In genomic region chrX:15750611-15751159, GRCh38 we compare ENCODE assay signal across 8 cellular contexts. TPM values are rescaled to one million over a fixed set of nuclear protein-coding genes. Genes with fewer than 3 reads are reported as not detected.
A peak's percentile ranks its signal among the peaks of the same experiment; 100 is the strongest.
DNase-seq lines count a peak whose midpoint lies in the region; ATAC-seq, FAIRE-seq and TF ChIP-seq lines count a peak whose summit lies in the region.

No MANE protein-coding gene starts in this region.

- H4K8ac ChIP-seq in H1 (ENCODE audit: extremely low read depth, insufficient read depth, low read length) = no peak overlapping the region

- 89% methylated on average over 4 of the region's 5 CpGs; no CpG with 5 or more reads in 1 of the 2 experiments for WGBS in H1 (ENCODE audit: extremely low coverage in 1 of 2, insufficient coverage in 1 of 2, insufficient read length in 1 of 2, insufficient replicate concordance in 2 of 2, low coverage in 1 of 2, low lambda C conversion rate in 2 of 2, missing lambda C conversion rate in 1 of 2), 2 experiments

- H3K9me3 ChIP-seq in CD4-positive, alpha-beta T cell (ENCODE audit: control insufficient read depth, low read length) = no peaks in the 10 kb centered on the region
- H3K9me3 ChIP-seq in Peyer's patch (no peaks in the 10 kb centered on the region), H1 (ENCODE audit: insufficient read depth in 2 of 2, low read depth in 1 of 2, low read length in 1 of 2) (no peaks in the 10 kb centered on the region), Caco-2 (no peaks in the 10 kb centered on the region)

- H3K18ac ChIP-seq in H1 (ENCODE audit: extremely low read depth, low read length) = no peak overlapping the region

- no peak overlapping the region for H3K9ac ChIP-seq in H1 (replicated peaks in 1 of 4; ENCODE audit: extremely low read depth in 1 of 4, low read depth in 3 of 4, low read length in 3 of 4)

- peak overlapping the region; percentile 81 for H3K4me3 Mint-ChIP-seq in CD4-positive, alpha-beta T cell
- H3K4me3 Mint-ChIP-seq in progenitor cell of endocrine pancreas (ENCODE audit: low read depth) (no peak overlapping the region), Caco-2 (ENCODE audit: unreplicated experiment) (no peak overlapping the region)

- no peak overlapping the region for H2AK5ac ChIP-seq in H1 (ENCODE audit: low read depth, low read length)

- no peak overlapping the region for H3K56ac ChIP-seq in H1 (replicated peaks; ENCODE audit: insufficient read length, low read depth, low read length)

- H3K36me3 ChIP-seq in Peyer's patch = no peaks in the 10 kb centered on the region
- no peaks in the 10 kb centered on the region for H3K36me3 ChIP-seq in H1 (ENCODE audit: control insufficient read depth in 2 of 4, insufficient read depth in 4 of 4, low read length in 3 of 4)
- no peaks in the 10 kb centered on the region for H3K36me3 ChIP-seq in Caco-2 (ENCODE audit: control insufficient read depth, insufficient read depth, low read length)

- no peak overlapping the region for H4K5ac ChIP-seq in H1 (ENCODE audit: insufficient read length, low read depth, low read length)

- no TSS peak for BruUV-seq in Caco-2 (replicated peaks; lab: Mats Ljungman, UMichigan)

- no peaks in the 10 kb centered on the region for H3K79me2 ChIP-seq in H1 (ENCODE audit: control insufficient read depth in 1 of 2, insufficient read depth in 2 of 2, low read length in 2 of 2)

- no peak overlapping the region for H2AFZ ChIP-seq in H1 (ENCODE audit: low read length)

- TF ChIP-seq POLR2A in Peyer's patch (IDR thresholded peaks at IDR 0.05) = no peak
- no peak for TF ChIP-seq POLR2A in H1 (IDR thresholded peaks at IDR 0.05; ENCODE audit: control extremely low read depth in 1 of 2, low read depth in 2 of 2, low read length in 2 of 2)

- H3K4me3 ChIP-seq in Peyer's patch = no peak overlapping the region
- H3K4me3 ChIP-seq in H1 (ENCODE audit: extremely low read depth in 1 of 4, insufficient read depth in 2 of 4, low read depth in 3 of 4, low read length in 4 of 4) = no peak overlapping the region
- H3K4me3 ChIP-seq in Caco-2 (ENCODE audit: low read depth, low read length) = no peak overlapping the region

- H2BK120ac ChIP-seq in H1 (replicated peaks; ENCODE audit: low read depth, low read length) = no peak overlapping the region

- no peak overlapping the region for H2BK5ac ChIP-seq in H1 (ENCODE audit: low read depth, low read length)

- H2BK15ac ChIP-seq in H1 (ENCODE audit: low read length) = no peak overlapping the region

- H3K79me1 ChIP-seq in H1 (ENCODE audit: low read depth, low read length) = no peaks in the 10 kb centered on the region

- FAIRE-seq in H1 (lab: Jason Lieb, UNC) = peak; percentile 66

- no peak for TF ChIP-seq RAD21 in H1 (IDR thresholded peaks at IDR 0.05 in 1 of 2, conservative IDR thresholded peaks at IDR 0.05 in 1 of 2; ENCODE audit: low read depth in 2 of 2, low read length in 2 of 2)

- no peaks in the 10 kb centered on the region for H3K9me3 Mint-ChIP-seq in CD4-positive, alpha-beta T cell
- H3K9me3 Mint-ChIP-seq in progenitor cell of endocrine pancreas (ENCODE audit: low read depth) (peaks cover 4% of the 10 kb centered on the region), Caco-2 (ENCODE audit: unreplicated experiment) (no peaks in the 10 kb centered on the region)

- H3K23ac ChIP-seq in H1 (ENCODE audit: insufficient read length) = no peak overlapping the region

- no peak overlapping the region for H2BK20ac ChIP-seq in H1 (ENCODE audit: low read length)

- no peak overlapping the region for H3K4me2 ChIP-seq in H1 (ENCODE audit: insufficient read depth in 1 of 2, low read depth in 2 of 2, low read length in 2 of 2)

- ATAC-seq in CD4-positive, alpha-beta T cell (ENCODE audit: poor library complexity) = peak; percentile 19
- ATAC-seq in GM19328 (IDR thresholded peaks at IDR 0.05; ENCODE audit: unreplicated experiment) = no peak

- H3K4me1 ChIP-seq in Peyer's patch = no peaks in the 10 kb centered on the region
- H3K4me1 ChIP-seq in H1 (replicated peaks in 1 of 4; ENCODE audit: control insufficient read depth in 3 of 4, insufficient read depth in 4 of 4, low read length in 3 of 4) = peaks cover 0 to 8% (median 1%) of the 10 kb centered on the region in 4 experiments; a peak in 3 of 7 replicates
- no peaks in the 10 kb centered on the region for H3K4me1 ChIP-seq in Caco-2

- H3K27me3 Mint-ChIP-seq in CD4-positive, alpha-beta T cell = no peaks in the 10 kb centered on the region
- H3K27me3 Mint-ChIP-seq in progenitor cell of endocrine pancreas = peaks cover 4% of the 10 kb centered on the region
- no peaks in the 10 kb centered on the region for H3K27me3 Mint-ChIP-seq in Caco-2 (ENCODE audit: insufficient read depth, unreplicated experiment)

- CTCF ChIA-PET in CD4-positive, alpha-beta T cell (lab: Charles Lee) = interaction anchor here (0.7 to 3.4 kb wide), 4 partner anchors 7 to 503 kb away, joined by 3 to 25 read pairs (median 5); partner anchors contain the start of gene CA5B
- CTCF ChIA-PET in H1 (lab: Charles Lee; ENCODE audit: partially characterized antibody) = interaction anchor here (0.7 to 1.7 kb wide), 2 partner anchors 12 to 58 kb away, joined by 3 to 8 read pairs; partner anchors contain the start of gene CA5B
- CTCF ChIA-PET in Caco-2 (lab: Charles Lee) = no interaction called here

- H3K4ac ChIP-seq in H1 (replicated peaks; ENCODE audit: insufficient read length, low read depth, low read length) = no peak overlapping the region

- POLR2A ChIA-PET in CD4-positive, alpha-beta T cell (lab: Charles Lee) = interaction anchor here (0.5 to 13.9 kb wide), 9 partner anchors 8 to 105 kb away, joined by 3 to 204 read pairs (median 3); partner anchors contain the start of genes AP1S2, CA5B and ZRSR2
- POLR2A ChIA-PET in H1 (lab: Charles Lee; ENCODE audit: partially characterized antibody) = no interaction called here
- POLR2A ChIA-PET in Caco-2 (lab: Charles Lee) = no interaction called here

- peaks cover 83% of the 10 kb centered on the region for H3K4me1 Mint-ChIP-seq in CD4-positive, alpha-beta T cell (ENCODE audit: low read depth)
- peaks cover 30% of the 10 kb centered on the region for H3K4me1 Mint-ChIP-seq in progenitor cell of endocrine pancreas (ENCODE audit: low read depth)
- H3K4me1 Mint-ChIP-seq in Caco-2 (ENCODE audit: low read depth, unreplicated experiment) = peaks cover 11% of the 10 kb centered on the region

- no peak for TF ChIP-seq CTCF in CD4-positive, alpha-beta T cell (IDR thresholded peaks at IDR 0.05)
- TF ChIP-seq CTCF in Peyer's patch (IDR thresholded peaks at IDR 0.05) (no peak), H1 (IDR thresholded peaks at IDR 0.05; ENCODE audit: control extremely low read depth in 1 of 3, insufficient read depth in 1 of 3, low read depth in 1 of 3, low read length in 3 of 3) (no peak), progenitor cell of endocrine pancreas (IDR thresholded peaks at IDR 0.05; ENCODE audit: unreplicated experiment) (no peak), Caco-2 (IDR thresholded peaks at IDR 0.05; ENCODE audit: insufficient read depth in 1 of 2, low read depth in 1 of 2, low read length in 1 of 2, severe bottlenecking in 1 of 2, unreplicated experiment in 1 of 2) (no peak)

- intact Hi-C loops in CD4-positive, alpha-beta T cell (cut with DNase I, micrococcal nuclease) = loop anchor here in 1 of 2 experiments (1.0 to 5.0 kb wide), 2 partner anchors 12 to 42 kb away; partner anchors contain the start of genes CA5B and ZRSR2
- intact Hi-C loops in Caco-2 (cut with micrococcal nuclease; ENCODE audit: unreplicated experiment) = no loop called here

- no peaks in the 10 kb centered on the region for H3K23me2 ChIP-seq in H1 (ENCODE audit: low read depth, low read length)

- no peak overlapping the region for H4K91ac ChIP-seq in H1 (replicated peaks; ENCODE audit: insufficient read length, low read length)

- H3K27ac Mint-ChIP-seq in CD4-positive, alpha-beta T cell = peak overlapping the region; percentile 91
- H3K27ac Mint-ChIP-seq in progenitor cell of endocrine pancreas (peak overlapping the region; percentile 44), Caco-2 (ENCODE audit: unreplicated experiment) (no peak overlapping the region)

- H3K27me3 ChIP-seq in CD4-positive, alpha-beta T cell (ENCODE audit: control insufficient read depth, insufficient read depth, low read length) = no peaks in the 10 kb centered on the region
- no peaks in the 10 kb centered on the region for H3K27me3 ChIP-seq in Peyer's patch
- H3K27me3 ChIP-seq in H1 (replicated peaks in 1 of 4; ENCODE audit: control insufficient read depth in 3 of 4, extremely low read depth in 1 of 4, insufficient read depth in 3 of 4, low read length in 3 of 4) = no peaks in the 10 kb centered on the region
- no peaks in the 10 kb centered on the region for H3K27me3 ChIP-seq in Caco-2 (replicated peaks; ENCODE audit: control insufficient read depth, insufficient read depth, low read length)

- peak overlapping the region; percentile 82 for H3K27ac ChIP-seq in CD4-positive, alpha-beta T cell (ENCODE audit: low read depth, low read length)
- H3K27ac ChIP-seq in Peyer's patch (peak overlapping the region; percentile 63 to 70 (median 66)), H1 (ENCODE audit: low read depth, low read length) (no peak overlapping the region)

- H3K36me3 Mint-ChIP-seq in CD4-positive, alpha-beta T cell (ENCODE audit: low read depth) = peaks cover 57% of the 10 kb centered on the region
- H3K36me3 Mint-ChIP-seq in progenitor cell of endocrine pancreas (ENCODE audit: insufficient read depth) = peaks cover 5% of the 10 kb centered on the region
- no peaks in the 10 kb centered on the region for H3K36me3 Mint-ChIP-seq in Caco-2 (ENCODE audit: insufficient read depth, unreplicated experiment)

- no peak for DNase-seq in CD4-positive, alpha-beta T cell
- no peak for DNase-seq in Peyer's patch
- DNase-seq in H1 (ENCODE audit: low read depth in 1 of 2, low spot score in 2 of 2) = no peak
- DNase-seq in progenitor cell of endocrine pancreas (ENCODE audit: low spot score, unreplicated experiment) = no peak
- no peak for DNase-seq in Caco-2
- no peak for DNase-seq in NCI-H446 (lab: John Stamatoyannopoulos, UW)
- DNase-seq in germinal center (ENCODE audit: low spot score) = no peak

- TF ChIP-seq EP300 in H1 (IDR thresholded peaks at IDR 0.05; ENCODE audit: borderline replicate concordance in 1 of 2, low read depth in 2 of 2, low read length in 2 of 2) = no peak

- no peak overlapping the region for H3K14ac ChIP-seq in H1 (ENCODE audit: insufficient read length)

- H2BK12ac ChIP-seq in H1 (ENCODE audit: low read depth, low read length) = no peak overlapping the region

- H4K20me1 ChIP-seq in H1 (replicated peaks in 1 of 2; ENCODE audit: control insufficient read depth in 1 of 2, insufficient read depth in 2 of 2, low read length in 2 of 2) = no peaks in the 10 kb centered on the region

RNA-seq across cellular contexts. Expression of gene CA5B, which starts 12.6 kb away (rescaled TPM):
- 10 to 100 TPM; 60.8 to 64.5 TPM for total RNA-seq in CD4-positive, alpha-beta T cell
- 10 to 100 TPM in 3 of 4 donors, 1 to 10 TPM in 1; 7.4 to 21.7 (median 19.1) TPM for total RNA-seq in Peyer's patch
- total RNA-seq in H1 (2021; fragmentation: NEBNext Ultra II Directional; extraction: Animal tissue kit (Norgen Biotek cat#: 25700)) = 5.8 and 8.6 TPM in 2 replicates
- 2.3 and 3.3 TPM in 2 replicates for polyA plus RNA-seq in H1 (2011; rRNA removed)
- 3.1 TPM for polyA plus RNA-seq in H1 (2011; cell fraction: cytosol; rRNA removed)
- polyA plus RNA-seq in H1 (2011; cell fraction: nucleus; rRNA removed) = 5.6 TPM
- 2.8 to 3.8 TPM (median 3.7 TPM) in 4 replicates for polyA plus RNA-seq in H1 (2012, experiment 1 of 2)
- polyA plus RNA-seq in H1 (2012, experiment 2 of 2) = 2.4 TPM
- polyA plus RNA-seq in H1 (2013, experiment 1 of 2) = 4.3 TPM
- 4.4 TPM for polyA plus RNA-seq in H1 (2013, experiment 2 of 2)
- 8.5 and 9.5 TPM in 2 replicates for polyA minus RNA-seq in H1 (2011; rRNA and poly(A)+ RNA removed)
- polyA minus RNA-seq in H1 (2011; cell fraction: cytosol; rRNA and poly(A)+ RNA removed) = 4.1 TPM
- polyA minus RNA-seq in H1 (2011; cell fraction: nucleus; rRNA and poly(A)+ RNA removed) = 7.8 TPM
- 9.3 and 9.7 TPM in 2 replicates for total RNA-seq in progenitor cell of endocrine pancreas
- 4.1 and 4.2 TPM in 2 replicates for total RNA-seq in Caco-2 (2022)

RNA-seq across cellular contexts. Expression of gene ZRSR2, which starts 39.6 kb away (rescaled TPM):
- 10 to 100 TPM; 18.4 to 21.1 TPM for total RNA-seq in CD4-positive, alpha-beta T cell
- 10 to 100 TPM in 1 of 4 donors, 1 to 10 TPM in 3; 3.2 to 16.5 (median 5.8) TPM for total RNA-seq in Peyer's patch
- total RNA-seq in H1 (2021; fragmentation: NEBNext Ultra II Directional; extraction: Animal tissue kit (Norgen Biotek cat#: 25700)) = 6.9 and 7.6 TPM in 2 replicates
- 2.4 and 3.9 TPM in 2 replicates for polyA plus RNA-seq in H1 (2011; rRNA removed)
- 6.4 TPM for polyA plus RNA-seq in H1 (2011; cell fraction: cytosol; rRNA removed)
- 2.9 TPM for polyA plus RNA-seq in H1 (2011; cell fraction: nucleus; rRNA removed)
- 9.3 to 17.0 TPM (median 12.7 TPM) in 4 replicates for polyA plus RNA-seq in H1 (2012, experiment 1 of 2)
- 3.1 TPM for polyA plus RNA-seq in H1 (2012, experiment 2 of 2)
- polyA plus RNA-seq in H1 (2013, experiment 1 of 2) = 10.5 TPM
- polyA plus RNA-seq in H1 (2013, experiment 2 of 2) = 9.5 TPM
- 2.3 and 2.5 TPM in 2 replicates for polyA minus RNA-seq in H1 (2011; rRNA and poly(A)+ RNA removed)
- 2.7 TPM for polyA minus RNA-seq in H1 (2011; cell fraction: cytosol; rRNA and poly(A)+ RNA removed)
- polyA minus RNA-seq in H1 (2011; cell fraction: nucleus; rRNA and poly(A)+ RNA removed) = 5.1 TPM
- 19.3 and 24.5 TPM in 2 replicates for total RNA-seq in progenitor cell of endocrine pancreas
- total RNA-seq in Caco-2 (2022) = 8.1 and 8.4 TPM in 2 replicates
